Comparison of ENCODE assay signal across 1 cellular context in the genomic region with DNA sequence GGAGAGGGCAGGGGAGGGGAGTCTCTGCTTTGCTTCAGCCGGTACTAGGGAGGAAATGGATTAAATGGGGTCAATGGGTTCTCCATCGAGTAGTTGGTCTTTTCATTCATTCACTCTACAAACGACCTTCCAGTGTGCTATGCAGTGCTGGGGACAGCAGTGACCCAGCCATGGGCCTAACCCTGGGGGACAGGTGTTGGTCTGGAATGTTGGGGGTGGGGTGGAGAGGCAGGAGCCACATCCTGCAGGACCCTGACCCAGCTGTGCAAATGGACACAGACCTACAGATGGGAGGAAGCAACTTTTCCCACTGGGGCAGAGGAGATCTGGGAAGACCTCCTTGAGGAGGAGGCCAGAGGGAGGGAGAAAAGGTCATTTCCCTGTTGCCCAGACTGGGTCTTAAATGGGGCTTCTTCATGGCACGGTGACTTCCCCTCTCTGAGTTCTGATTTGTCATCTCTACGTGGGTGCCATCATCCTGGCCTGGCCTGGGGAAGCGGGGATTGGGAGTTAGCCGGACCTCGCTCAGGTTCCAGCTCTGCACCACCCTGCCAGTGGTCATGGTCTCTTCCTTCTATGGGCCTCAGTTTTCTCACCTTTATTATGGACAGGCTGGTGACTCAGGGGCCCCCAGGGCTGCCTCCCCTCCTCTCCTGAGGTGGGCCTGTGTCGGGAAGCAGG.
TF ChIP-seq lines count a peak whose summit lies in the region.

No MANE protein-coding gene starts in this region.

TF ChIP-seq in H1, 55 proteins besides CTCF, POLR2A, EP300 and RAD21 (continued from another document):
- TF ChIP-seq RFX5 (IDR thresholded peaks at IDR 0.05; ENCODE audit: borderline replicate concordance, low read depth, low read length) (no peak), KDM4A (IDR thresholded peaks at IDR 0.05; ENCODE audit: low read depth, low read length, severe bottlenecking) (no peak), KDM5A (IDR thresholded peaks at IDR 0.05; ENCODE audit: low read length) (no peak), CHD2 (IDR thresholded peaks at IDR 0.05; ENCODE audit: low read length) (no peak), JUND (IDR thresholded peaks at IDR 0.05; ENCODE audit: low read length) (no peak), TBP (IDR thresholded peaks at IDR 0.05; ENCODE audit: low read depth, low read length) (no peak), NANOG (IDR thresholded peaks at IDR 0.05; ENCODE audit: insufficient read depth, low read depth, low read length, poor library complexity, severe bottlenecking) (no peak), CBX8 (IDR thresholded peaks at IDR 0.05; ENCODE audit: borderline replicate concordance, low read depth, low read length) (no peak)
- TF ChIP-seq, protein P1, sequence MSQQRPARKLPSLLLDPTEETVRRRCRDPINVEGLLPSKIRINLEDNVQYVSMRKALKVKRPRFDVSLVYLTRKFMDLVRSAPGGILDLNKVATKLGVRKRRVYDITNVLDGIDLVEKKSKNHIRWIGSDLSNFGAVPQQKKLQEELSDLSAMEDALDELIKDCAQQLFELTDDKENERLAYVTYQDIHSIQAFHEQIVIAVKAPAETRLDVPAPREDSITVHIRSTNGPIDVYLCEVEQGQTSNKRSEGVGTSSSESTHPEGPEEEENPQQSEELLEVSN (IDR thresholded peaks at IDR 0.05) = no peak
